Comparison of ENCODE assay signal across 8 cellular contexts in genomic region chr1:26828352-26829093, GRCh38. TPM values are rescaled to one million over a fixed set of nuclear protein-coding genes. Genes with fewer than 3 reads are reported as not detected.
DNase-seq lines count a peak whose midpoint lies in the region; ATAC-seq and TF ChIP-seq lines count a peak whose summit lies in the region.

No MANE protein-coding gene starts in this region.

- peaks cover 26% of the 10 kb centered on the region for H3K4me1 Mint-ChIP-seq in osteocyte (ENCODE audit: unreplicated experiment)

- H3K9me3 Mint-ChIP-seq in osteocyte (ENCODE audit: unreplicated experiment): no peaks in the 10 kb centered on the region

- peak overlapping the region; percentile 69 for H3K4me3 ChIP-seq in GM12875 (ENCODE audit: low read depth, low read length)
- H3K4me3 ChIP-seq in epithelial cell of esophagus (ENCODE audit: low read length): peak overlapping the region; percentile 14

- peak overlapping the region; percentile 82 for H3K27ac Mint-ChIP-seq in osteocyte (ENCODE audit: unreplicated experiment)

- H3K27me3 Mint-ChIP-seq in osteocyte (ENCODE audit: unreplicated experiment): no peaks in the 10 kb centered on the region

- H3K4me3 Mint-ChIP-seq in osteocyte (ENCODE audit: unreplicated experiment): peak overlapping the region; percentile 86

- DNase-seq in SKM-1 (lab: John Stamatoyannopoulos, UW; ENCODE audit: unreplicated experiment) (peak; percentile 23), epithelial cell of esophagus (ENCODE audit: low read depth) (no peak), osteocyte (ENCODE audit: extremely low spot score, unreplicated experiment) (no peak), KG1 (lab: John Stamatoyannopoulos, UW) (no peak), NCI-H1105 treated with DMSO at 0.1 percent for 48 hours (lab: John Stamatoyannopoulos, UW) (no peak)

- ATAC-seq in GM21367 (IDR thresholded peaks at IDR 0.05; ENCODE audit: unreplicated experiment) (no peak), GM18873 (IDR thresholded peaks at IDR 0.05; ENCODE audit: low FRiP score, unreplicated experiment) (no peak)

- H3K36me3 Mint-ChIP-seq in osteocyte (ENCODE audit: unreplicated experiment): peaks cover 14% of the 10 kb centered on the region

- TF ChIP-seq CTCF in GM12875 (IDR thresholded peaks at IDR 0.05; ENCODE audit: borderline replicate concordance, insufficient read depth, low read depth, low read length) (no peak), epithelial cell of esophagus (IDR thresholded peaks at IDR 0.05; ENCODE audit: insufficient read depth, low read depth, low read length, missing control alignments) (no peak), osteocyte (IDR thresholded peaks at IDR 0.05) (no peak)

RNA-seq across cellular contexts. Expression of gene ZDHHC18, which starts 2.0 kb away (rescaled TPM):
- total RNA-seq in osteocyte: 19.8 and 24.2 TPM in 2 replicates

RNA-seq across cellular contexts. Expression of gene SFN, which starts 34.4 kb away (rescaled TPM):
- not detected in 2 replicates for total RNA-seq in osteocyte

RNA-seq across cellular contexts. Expression of gene PIGV, which starts 40.8 kb away (rescaled TPM):
- 14.2 TPM in 2 replicates for total RNA-seq in osteocyte
